Comparison of ENCODE assay signal across 2 cellular contexts in genomic region chr3:15160662-15161061, GRCh38.
TF ChIP-seq lines count a peak whose summit lies in the region.

No MANE protein-coding gene starts in this region.

TF ChIP-seq in HepG2, 621 proteins besides CTCF, POLR2A, EP300 and RAD21:
- TF ChIP-seq PCBP2 (optimal IDR thresholded peaks at IDR 0.05; ENCODE audit: low read depth, low read length, poor library complexity, severe bottlenecking) (peak; percentile 57), PTBP1 (IDR thresholded peaks at IDR 0.05; ENCODE audit: low read depth, low read length, poor library complexity, severe bottlenecking) (no peak)

TF ChIP-seq in K562, 482 proteins besides CTCF, POLR2A, EP300 and RAD21:
- TF ChIP-seq TSHZ1 (CRISPR knock-in tag; IDR thresholded peaks at IDR 0.05) (no peak), SRSF9 (IDR thresholded peaks at IDR 0.05; ENCODE audit: borderline replicate concordance, low read depth, low read length) (no peak), NBN (IDR thresholded peaks at IDR 0.05; ENCODE audit: low read depth) (no peak), JUND (IDR thresholded peaks at IDR 0.05; ENCODE audit: borderline replicate concordance, low read depth, low read length) (no peak), JUND (tag; IDR thresholded peaks at IDR 0.05; ENCODE audit: borderline replicate concordance, low read depth, low read length) (no peak), MTA2 (IDR thresholded peaks at IDR 0.05; ENCODE audit: low read depth) (no peak), ZNF75A (CRISPR knock-in tag; IDR thresholded peaks at IDR 0.05) (no peak), CREBBP (IDR thresholded peaks at IDR 0.05; ENCODE audit: low read depth, low read length) (peak; percentile 73), ZNF668 (CRISPR knock-in tag; IDR thresholded peaks at IDR 0.05) (no peak), ZNF3 (CRISPR knock-in tag; IDR thresholded peaks at IDR 0.05) (no peak), ZNF586 (CRISPR knock-in tag; conservative IDR thresholded peaks at IDR 0.05) (no peak), MECOM (CRISPR knock-in tag; IDR thresholded peaks at IDR 0.05) (no peak), ZNF436 (CRISPR knock-in tag; IDR thresholded peaks at IDR 0.05) (peak; percentile 53; the same call in 1 of the 2 replicates), SIX5 (IDR thresholded peaks at IDR 0.05; ENCODE audit: borderline replicate concordance in 1 of 2, insufficient read depth in 1 of 2, low read depth in 1 of 2, low read length in 2 of 2) (no peak)
- TF ChIP-seq, protein P1, sequence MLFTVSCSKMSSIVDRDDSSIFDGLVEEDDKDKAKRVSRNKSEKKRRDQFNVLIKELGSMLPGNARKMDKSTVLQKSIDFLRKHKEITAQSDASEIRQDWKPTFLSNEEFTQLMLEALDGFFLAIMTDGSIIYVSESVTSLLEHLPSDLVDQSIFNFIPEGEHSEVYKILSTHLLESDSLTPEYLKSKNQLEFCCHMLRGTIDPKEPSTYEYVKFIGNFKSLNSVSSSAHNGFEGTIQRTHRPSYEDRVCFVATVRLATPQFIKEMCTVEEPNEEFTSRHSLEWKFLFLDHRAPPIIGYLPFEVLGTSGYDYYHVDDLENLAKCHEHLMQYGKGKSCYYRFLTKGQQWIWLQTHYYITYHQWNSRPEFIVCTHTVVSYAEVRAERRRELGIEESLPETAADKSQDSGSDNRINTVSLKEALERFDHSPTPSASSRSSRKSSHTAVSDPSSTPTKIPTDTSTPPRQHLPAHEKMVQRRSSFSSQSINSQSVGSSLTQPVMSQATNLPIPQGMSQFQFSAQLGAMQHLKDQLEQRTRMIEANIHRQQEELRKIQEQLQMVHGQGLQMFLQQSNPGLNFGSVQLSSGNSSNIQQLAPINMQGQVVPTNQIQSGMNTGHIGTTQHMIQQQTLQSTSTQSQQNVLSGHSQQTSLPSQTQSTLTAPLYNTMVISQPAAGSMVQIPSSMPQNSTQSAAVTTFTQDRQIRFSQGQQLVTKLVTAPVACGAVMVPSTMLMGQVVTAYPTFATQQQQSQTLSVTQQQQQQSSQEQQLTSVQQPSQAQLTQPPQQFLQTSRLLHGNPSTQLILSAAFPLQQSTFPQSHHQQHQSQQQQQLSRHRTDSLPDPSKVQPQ (CRISPR knock-in tag; IDR thresholded peaks at IDR 0.05; ENCODE audit: borderline replicate concordance): no peak
- TF ChIP-seq, protein P2, sequence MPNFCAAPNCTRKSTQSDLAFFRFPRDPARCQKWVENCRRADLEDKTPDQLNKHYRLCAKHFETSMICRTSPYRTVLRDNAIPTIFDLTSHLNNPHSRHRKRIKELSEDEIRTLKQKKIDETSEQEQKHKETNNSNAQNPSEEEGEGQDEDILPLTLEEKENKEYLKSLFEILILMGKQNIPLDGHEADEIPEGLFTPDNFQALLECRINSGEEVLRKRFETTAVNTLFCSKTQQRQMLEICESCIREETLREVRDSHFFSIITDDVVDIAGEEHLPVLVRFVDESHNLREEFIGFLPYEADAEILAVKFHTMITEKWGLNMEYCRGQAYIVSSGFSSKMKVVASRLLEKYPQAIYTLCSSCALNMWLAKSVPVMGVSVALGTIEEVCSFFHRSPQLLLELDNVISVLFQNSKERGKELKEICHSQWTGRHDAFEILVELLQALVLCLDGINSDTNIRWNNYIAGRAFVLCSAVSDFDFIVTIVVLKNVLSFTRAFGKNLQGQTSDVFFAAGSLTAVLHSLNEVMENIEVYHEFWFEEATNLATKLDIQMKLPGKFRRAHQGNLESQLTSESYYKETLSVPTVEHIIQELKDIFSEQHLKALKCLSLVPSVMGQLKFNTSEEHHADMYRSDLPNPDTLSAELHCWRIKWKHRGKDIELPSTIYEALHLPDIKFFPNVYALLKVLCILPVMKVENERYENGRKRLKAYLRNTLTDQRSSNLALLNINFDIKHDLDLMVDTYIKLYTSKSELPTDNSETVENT (CRISPR knock-in tag; IDR thresholded peaks at IDR 0.05): no peak
- TF ChIP-seq, protein P3, sequence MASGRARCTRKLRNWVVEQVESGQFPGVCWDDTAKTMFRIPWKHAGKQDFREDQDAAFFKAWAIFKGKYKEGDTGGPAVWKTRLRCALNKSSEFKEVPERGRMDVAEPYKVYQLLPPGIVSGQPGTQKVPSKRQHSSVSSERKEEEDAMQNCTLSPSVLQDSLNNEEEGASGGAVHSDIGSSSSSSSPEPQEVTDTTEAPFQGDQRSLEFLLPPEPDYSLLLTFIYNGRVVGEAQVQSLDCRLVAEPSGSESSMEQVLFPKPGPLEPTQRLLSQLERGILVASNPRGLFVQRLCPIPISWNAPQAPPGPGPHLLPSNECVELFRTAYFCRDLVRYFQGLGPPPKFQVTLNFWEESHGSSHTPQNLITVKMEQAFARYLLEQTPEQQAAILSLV (tag; IDR thresholded peaks at IDR 0.05): no peak
TF ChIP-seq in K562: peak in this region for 2.
